1 cellular context compared by ENCODE assay signal in the genomic region with DNA sequence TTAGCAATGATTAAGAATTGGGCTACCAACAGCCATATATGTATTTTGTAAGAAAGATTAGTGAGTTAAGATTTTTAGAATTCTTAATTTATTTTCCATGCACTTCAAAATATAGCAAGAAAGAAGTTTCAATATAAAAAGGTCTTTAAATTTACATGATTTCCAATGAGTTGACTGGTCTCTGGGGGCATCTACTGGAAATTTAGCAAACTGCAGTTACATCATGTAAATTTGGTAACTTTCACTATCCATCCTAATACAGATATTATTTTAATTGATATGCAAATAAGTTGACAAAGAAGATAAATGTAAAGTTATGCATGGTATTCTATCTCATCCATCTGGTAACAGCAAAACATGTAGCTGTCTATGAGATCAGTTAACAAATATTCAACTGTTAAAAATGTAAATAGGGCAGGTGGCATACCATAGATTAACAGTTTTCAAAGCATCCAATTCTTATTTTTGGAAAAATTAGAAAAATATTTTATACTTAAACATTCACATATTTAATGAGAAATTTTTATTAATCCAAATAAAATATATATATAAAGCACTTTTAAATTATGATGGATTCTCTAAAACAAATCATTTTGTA.
TF ChIP-seq lines count a peak whose summit lies in the region.

No MANE protein-coding gene starts in this region.

TF ChIP-seq in HCT116, 20 proteins besides CTCF, POLR2A, EP300 and RAD21 (continued from another document):
- TF ChIP-seq, protein P1, sequence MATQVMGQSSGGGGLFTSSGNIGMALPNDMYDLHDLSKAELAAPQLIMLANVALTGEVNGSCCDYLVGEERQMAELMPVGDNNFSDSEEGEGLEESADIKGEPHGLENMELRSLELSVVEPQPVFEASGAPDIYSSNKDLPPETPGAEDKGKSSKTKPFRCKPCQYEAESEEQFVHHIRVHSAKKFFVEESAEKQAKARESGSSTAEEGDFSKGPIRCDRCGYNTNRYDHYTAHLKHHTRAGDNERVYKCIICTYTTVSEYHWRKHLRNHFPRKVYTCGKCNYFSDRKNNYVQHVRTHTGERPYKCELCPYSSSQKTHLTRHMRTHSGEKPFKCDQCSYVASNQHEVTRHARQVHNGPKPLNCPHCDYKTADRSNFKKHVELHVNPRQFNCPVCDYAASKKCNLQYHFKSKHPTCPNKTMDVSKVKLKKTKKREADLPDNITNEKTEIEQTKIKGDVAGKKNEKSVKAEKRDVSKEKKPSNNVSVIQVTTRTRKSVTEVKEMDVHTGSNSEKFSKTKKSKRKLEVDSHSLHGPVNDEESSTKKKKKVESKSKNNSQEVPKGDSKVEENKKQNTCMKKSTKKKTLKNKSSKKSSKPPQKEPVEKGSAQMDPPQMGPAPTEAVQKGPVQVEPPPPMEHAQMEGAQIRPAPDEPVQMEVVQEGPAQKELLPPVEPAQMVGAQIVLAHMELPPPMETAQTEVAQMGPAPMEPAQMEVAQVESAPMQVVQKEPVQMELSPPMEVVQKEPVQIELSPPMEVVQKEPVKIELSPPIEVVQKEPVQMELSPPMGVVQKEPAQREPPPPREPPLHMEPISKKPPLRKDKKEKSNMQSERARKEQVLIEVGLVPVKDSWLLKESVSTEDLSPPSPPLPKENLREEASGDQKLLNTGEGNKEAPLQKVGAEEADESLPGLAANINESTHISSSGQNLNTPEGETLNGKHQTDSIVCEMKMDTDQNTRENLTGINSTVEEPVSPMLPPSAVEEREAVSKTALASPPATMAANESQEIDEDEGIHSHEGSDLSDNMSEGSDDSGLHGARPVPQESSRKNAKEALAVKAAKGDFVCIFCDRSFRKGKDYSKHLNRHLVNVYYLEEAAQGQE (IDR thresholded peaks at IDR 0.05; ENCODE audit: low read depth) = no peak
- no peak for TF ChIP-seq EGR1 (IDR thresholded peaks at IDR 0.05; ENCODE audit: low read depth)
- TF ChIP-seq ZFX (IDR thresholded peaks at IDR 0.05) = no peak
- no peak for TF ChIP-seq FOSL1 (IDR thresholded peaks at IDR 0.05; ENCODE audit: low read depth)
- no peak for TF ChIP-seq CBX3 (IDR thresholded peaks at IDR 0.05; ENCODE audit: low read depth)
- TF ChIP-seq TCF7L2 (IDR thresholded peaks at IDR 0.05; ENCODE audit: borderline replicate concordance, extremely low read depth, insufficient read depth, insufficient read length) = no peak
- no peak for TF ChIP-seq ELF1 (IDR thresholded peaks at IDR 0.05; ENCODE audit: borderline replicate concordance, low read depth)
- no peak for TF ChIP-seq SP1 (IDR thresholded peaks at IDR 0.05; ENCODE audit: low read depth)
